ENCODE assay signal across 9 cellular contexts in the genomic region with DNA sequence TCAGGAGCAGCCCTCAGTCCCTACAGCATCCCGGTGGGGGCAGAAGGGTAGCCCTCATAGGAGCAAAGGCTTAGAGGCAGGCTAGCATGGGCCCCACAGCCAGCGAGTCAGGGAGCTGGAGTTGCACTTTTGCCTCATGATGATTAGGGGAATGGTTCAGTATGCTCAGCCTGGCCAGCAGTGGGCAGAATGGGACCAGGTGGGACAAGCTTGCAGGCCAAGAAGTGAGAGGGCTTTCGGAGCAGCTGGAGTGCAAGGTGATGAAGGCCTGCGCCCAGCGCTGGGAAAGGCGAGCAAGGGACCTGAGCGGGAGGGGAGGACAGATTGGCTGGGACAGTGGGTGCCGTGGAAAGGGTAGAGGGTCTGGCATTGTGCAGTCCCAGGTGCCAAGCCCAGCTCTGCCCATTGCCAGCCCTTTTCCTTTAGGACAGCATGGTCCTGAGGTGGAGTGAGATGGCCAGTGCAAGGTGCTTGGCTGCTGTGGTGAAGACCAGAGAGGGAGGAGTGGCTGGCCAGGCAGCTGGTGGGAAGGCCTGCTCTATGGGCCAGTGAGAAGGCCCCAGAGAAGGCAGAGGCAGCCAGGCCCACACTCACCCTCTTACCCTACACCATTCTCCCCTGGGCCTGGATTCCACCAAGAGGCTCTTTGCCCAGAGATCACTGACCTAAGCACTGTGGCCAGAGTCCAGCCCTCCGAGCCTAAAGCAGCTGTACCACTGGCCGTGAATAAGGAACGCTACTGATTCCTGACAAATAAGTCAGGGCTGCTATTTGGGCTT. TPM values are rescaled to one million over a fixed set of nuclear protein-coding genes. Genes with fewer than 3 reads are reported as not detected.
DNase-seq lines count a peak whose midpoint lies in the region; ATAC-seq, FAIRE-seq and TF ChIP-seq lines count a peak whose summit lies in the region.
"Had no signal": no experiment of that assay in that cellular context is flagged by ENCODE, and none has a peak within 500 bp of the region (broad histone marks: within the 10 kb centered on the region; RNA-seq: fewer than 3 reads in every experiment).

No MANE protein-coding gene starts in this region.

- H3K4me3 Mint-ChIP-seq in activated CD4-positive, alpha-beta T cell treated with anti-CD3 and anti-CD28 coated beads, Interleukin-2, amount 10 ng/mL, durations not matched to agents 7 days and 5 days: no peak overlapping the region

- no peaks in the 10 kb centered on the region for H3K27me3 Mint-ChIP-seq in activated CD4-positive, alpha-beta T cell treated with anti-CD3 and anti-CD28 coated beads, Interleukin-2, amount 10 ng/mL, durations not matched to agents 7 days and 5 days

- H3K4me3 ChIP-seq in HFF-Myc (replicated peaks; ENCODE audit: low read depth, low read length): no peak overlapping the region
- H3K4me3 ChIP-seq: SJSA1 had no signal

- peak; percentile 31 for TF ChIP-seq CTCF in HFF-Myc (IDR thresholded peaks at IDR 0.05; ENCODE audit: low read depth, low read length, missing control alignments)

- peaks cover 33% of the 10 kb centered on the region for H3K36me3 Mint-ChIP-seq in activated CD4-positive, alpha-beta T cell treated with anti-CD3 and anti-CD28 coated beads, Interleukin-2, amount 10 ng/mL, durations not matched to agents 7 days and 5 days (ENCODE audit: low read depth)

- intact Hi-C loops in Right ventricle myocardium superior (cut with DNase I): loop anchor here (2.0 kb wide), 1 partner anchor 41 kb away; no protein-coding TSS in a partner anchor

- H3K27ac Mint-ChIP-seq in activated CD4-positive, alpha-beta T cell treated with anti-CD3 and anti-CD28 coated beads, Interleukin-2, amount 10 ng/mL, durations not matched to agents 7 days and 5 days: peak overlapping the region; percentile 0

- FAIRE-seq in RCC 7860 (lab: Jason Lieb, UNC): no peak
- FAIRE-seq in GM19239 (lab: Jason Lieb, UNC): no peak
- FAIRE-seq: endothelial cell of umbilical vein had no signal

- H3K9me3 Mint-ChIP-seq in activated CD4-positive, alpha-beta T cell treated with anti-CD3 and anti-CD28 coated beads, Interleukin-2, amount 10 ng/mL, durations not matched to agents 7 days and 5 days: no peaks in the 10 kb centered on the region

- ATAC-seq in Right ventricle myocardium superior (ENCODE audit: poor library complexity) (peak; percentile 69), HG03354 (IDR thresholded peaks at IDR 0.05; ENCODE audit: poor library complexity, severe bottlenecking, unreplicated experiment) (no peak)
- peak; percentile 39 for ATAC-seq in stimulated activated naive CD8-positive, alpha-beta T cell treated with anti-CD3 and anti-CD28 coated beads, Interleukin-15, Interleukin-2, amounts not matched to agents 100 U/mL and 50 U/mL, for 24 hours

- CTCF ChIA-PET in activated CD4-positive, alpha-beta T cell treated with anti-CD3 and anti-CD28 coated beads, Interleukin-2, amount 10 ng/mL, durations not matched to agents 7 days and 5 days (lab: Charles Lee): no interaction called here

- no peak for DNase-seq in HFF-Myc (ENCODE audit: extremely low read depth, low read depth)
- DNase-seq in activated CD4-positive, alpha-beta T cell treated with anti-CD3 and anti-CD28 coated beads, Interleukin-2, amount 10 ng/mL, durations not matched to agents 7 days and 5 days: peak; percentile 36
- peak; percentile 53 for DNase-seq in Right ventricle myocardium superior
- no peak for DNase-seq in stimulated activated naive CD8-positive, alpha-beta T cell treated with anti-CD3 and anti-CD28 coated beads, Interleukin-15, Interleukin-2, amounts not matched to agents 100 U/mL and 50 U/mL, for 24 hours
- DNase-seq in RCC 7860 (ENCODE audit: low spot score): no peak
- no peak for DNase-seq in GM19239 (ENCODE audit: insufficient read length, low spot score)

- peaks cover 15% of the 10 kb centered on the region for H3K4me1 Mint-ChIP-seq in activated CD4-positive, alpha-beta T cell treated with anti-CD3 and anti-CD28 coated beads, Interleukin-2, amount 10 ng/mL, durations not matched to agents 7 days and 5 days

- POLR2A ChIA-PET in activated CD4-positive, alpha-beta T cell treated with anti-CD3 and anti-CD28 coated beads, Interleukin-2, amount 10 ng/mL, durations not matched to agents 7 days and 5 days (lab: Charles Lee): no interaction called here

RNA-seq across cellular contexts. Expression of a gene that starts 47.9 kb away (rescaled TPM):
- 1 to 10 TPM; 1.0 to 1.1 TPM for total RNA-seq in activated CD4-positive, alpha-beta T cell treated with anti-CD3 and anti-CD28 coated beads, Interleukin-2, amount 10 ng/mL, durations not matched to agents 7 days and 5 days
- 2.6 TPM for total RNA-seq in Right ventricle myocardium superior

Comparison
In these comparisons a context has a peak if more than half of its experiments do, and no peak if none do; other contexts are left out.
1. DNase-seq: peak in activated CD4-positive, alpha-beta T cell treated with anti-CD3 and anti-CD28 coated beads, Interleukin-2, amount 10 ng/mL, durations not matched to agents 7 days and 5 days (single experiment) and Right ventricle myocardium superior (single experiment); none in HFF-Myc (single experiment), stimulated activated naive CD8-positive, alpha-beta T cell treated with anti-CD3 and anti-CD28 coated beads, Interleukin-15, Interleukin-2, amounts not matched to agents 100 U/mL and 50 U/mL, for 24 hours (single experiment), RCC 7860 (single experiment) and GM19239 (single experiment).